ENCODE assay signal across 29 cellular contexts in genomic region chr11:18804621-18805020, GRCh38. TPM values are rescaled to one million over a fixed set of nuclear protein-coding genes. Genes with fewer than 3 reads are reported as not detected.
"Had no signal": no experiment of that assay in that cellular context is flagged by ENCODE, and none has a peak within 500 bp of the region (broad histone marks: within the 10 kb centered on the region; RNA-seq: fewer than 3 reads in every experiment).

No MANE protein-coding gene starts in this region.

- ATAC-seq: activated CD8-positive, alpha-beta T cell treated with anti-CD3 and anti-CD28 coated beads, Interleukin-2, amount 10 ng/mL, durations not matched to agents 7 days and 5 days; esophagus mucosa; heart right ventricle; left lung; lower lobe of right lung; natural killer cell; sciatic nerve; stimulated activated effector memory CD8-positive, alpha-beta T cell treated with anti-CD3 and anti-CD28 coated beads, Interleukin-12 subunit alpha, Interleukin-12 subunit beta, amount 100 ng/mL, for 72 hours; T-helper 17 cell had no signal

- H3K9ac ChIP-seq: neural progenitor cell had no signal

- H3K4me1 ChIP-seq: left lung, lower lobe of right lung, neural progenitor cell, vagina had no signal

- DNase-seq: activated CD4-positive, alpha-beta T cell treated with anti-CD3 and anti-CD28 coated beads for 1 hour; activated CD4-positive, alpha-beta T cell treated with anti-CD3 and anti-CD28 coated beads, Interleukin-2, amount 10 ng/mL, durations not matched to agents 7 days and 5 days; activated CD8-positive, alpha-beta T cell treated with anti-CD3 and anti-CD28 coated beads, Interleukin-2, amount 10 ng/mL, durations not matched to agents 7 days and 5 days; activated effector memory CD4-positive, alpha-beta T cell treated with Interleukin-2 at 50 U/mL for 16 hours; activated naive CD4-positive, alpha-beta T cell treated with Interleukin-2 at 50 U/mL for 16 hours; anterior cingulate cortex; dermis blood vessel endothelial cell; effector CD4-positive, alpha-beta T cell; foreskin melanocyte; heart right ventricle; kidney glomerular epithelial cell; left lung; lower lobe of right lung; mesendoderm; natural killer cell; occipital lobe; stimulated activated CD4-positive, alpha-beta T cell treated with anti-CD3 and anti-CD28 coated beads, Interleukin-4, amount 100 ng/mL, for 24 hours; T-helper 17 cell; T1000; trophoblast cell had no signal

- H3K36me3 ChIP-seq: heart right ventricle, left lung, lower lobe of right lung, neural progenitor cell, thoracic aorta, vagina had no signal

- H3K4me2 ChIP-seq: neural progenitor cell had no signal

- H3K9me3 ChIP-seq: heart right ventricle, left lung, lower lobe of right lung, thoracic aorta, vagina had no signal

- H2AFZ ChIP-seq: neural progenitor cell had no signal

- H3K27me3 ChIP-seq: vagina had no signal

- H3K27ac ChIP-seq: heart right ventricle, left lung, lower lobe of right lung, neural progenitor cell, skin epidermis, thoracic aorta, vagina had no signal

- H3K4me3 ChIP-seq: heart right ventricle, left lung, lower lobe of right lung, neural progenitor cell, skin epidermis, thoracic aorta, vagina had no signal

RNA-seq across cellular contexts. Expression of gene PTPN5, which starts 13.0 kb away (rescaled TPM):
- total RNA-seq: activated CD4-positive, alpha-beta T cell treated with anti-CD3 and anti-CD28 coated beads, Interleukin-2, amount 10 ng/mL, durations not matched to agents 7 days and 5 days; activated CD8-positive, alpha-beta T cell treated with anti-CD3 and anti-CD28 coated beads, Interleukin-2, amount 10 ng/mL, durations not matched to agents 7 days and 5 days; dermis blood vessel endothelial cell; esophagus mucosa; glomerular endothelial cell; mononuclear cell; natural killer cell; T-helper 17 cell had no signal
